Comparison of ENCODE assay signal across 17 cellular contexts in the genomic region with DNA sequence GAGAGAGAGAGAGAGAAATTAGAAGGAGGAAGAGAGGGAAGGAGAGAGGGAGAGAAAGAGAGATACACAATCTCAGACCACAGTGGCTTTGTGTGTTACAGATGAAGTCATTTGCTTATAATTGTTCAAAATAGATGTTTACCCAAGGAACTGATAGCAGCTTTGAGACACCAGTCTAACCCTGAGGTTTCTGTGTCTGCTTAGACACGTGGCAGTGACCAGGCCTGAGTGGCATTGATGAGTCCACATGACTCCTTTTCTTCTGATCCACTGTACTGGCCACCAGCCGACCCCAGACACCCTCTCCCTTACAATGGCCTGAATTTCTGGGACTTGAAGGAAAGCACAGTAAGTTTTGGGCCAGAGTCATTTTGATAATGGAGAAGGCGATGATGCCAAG.
"Had no signal": no experiment of that assay in that cellular context is flagged by ENCODE, and none has a peak within 500 bp of the region (broad histone marks: within the 10 kb centered on the region; RNA-seq: fewer than 3 reads in every experiment).

No MANE protein-coding gene starts in this region.

- H3K4me3 ChIP-seq: colonic mucosa, esophagus squamous epithelium, mucosa of descending colon, psoas muscle, right lobe of liver, thoracic aorta, transverse colon had no signal

- H3K36me3 ChIP-seq: colonic mucosa, esophagus squamous epithelium, right lobe of liver, thoracic aorta, transverse colon had no signal

- ATAC-seq: foreskin keratinocyte; mucosa of descending colon; stimulated activated naive B cell treated with anti-CD40 and anti-IgM and Interleukin-4, amounts not matched to agents 10 μg/mL and 1 μg/mL and 100 μg/mL, for 72 hours; stimulated activated naive CD8-positive, alpha-beta T cell treated with anti-CD3 and anti-CD28 coated beads, Interleukin-15, amount 100 ng/mL, for 72 hours had no signal

- H3K27me3 ChIP-seq: colonic mucosa, esophagus squamous epithelium, foreskin keratinocyte, right lobe of liver, transverse colon had no signal

- H3K4me1 ChIP-seq: colonic mucosa, psoas muscle, right lobe of liver, transverse colon had no signal

- DNase-seq: colonic mucosa; dermis blood vessel endothelial cell; esophagus squamous epithelium; foreskin keratinocyte; kidney glomerular epithelial cell; mammary epithelial cell; mucosa of descending colon; nephron progenitor cell; retina; right lobe of liver; stimulated activated CD4-positive, alpha-beta T cell treated with anti-CD3 and anti-CD28 coated beads, Interleukin-2, amount 100 ng/mL, for 24 hours; stimulated activated CD4-positive, alpha-beta T cell treated with anti-CD3 and anti-CD28 coated beads, Interleukin-4, amount 100 ng/mL, for 4 hours; stimulated activated naive B cell treated with anti-CD40 and anti-IgM and Interleukin-4, amounts not matched to agents 10 μg/mL and 1 μg/mL and 100 μg/mL, for 72 hours; stimulated activated naive CD8-positive, alpha-beta T cell treated with anti-CD3 and anti-CD28 coated beads, Interleukin-15, amount 100 ng/mL, for 72 hours; transverse colon had no signal

- H3K27ac ChIP-seq: colonic mucosa, esophagus squamous epithelium, foreskin keratinocyte, psoas muscle, right lobe of liver, thoracic aorta, transverse colon had no signal

- H3K9me3 ChIP-seq: colonic mucosa, esophagus squamous epithelium, mucosa of descending colon, psoas muscle, right lobe of liver, thoracic aorta, transverse colon had no signal
